ENCODE assay signal across 21 cellular contexts in genomic region chr9:108844391-108844790, GRCh38. TPM values are rescaled to one million over a fixed set of nuclear protein-coding genes. Genes with fewer than 3 reads are reported as not detected.
"Had no signal": no experiment of that assay in that cellular context is flagged by ENCODE, and none has a peak within 500 bp of the region (broad histone marks: within the 10 kb centered on the region; RNA-seq: fewer than 3 reads in every experiment).

No MANE protein-coding gene starts in this region.

- H3K27me3 ChIP-seq: brain microvascular endothelial cell, spleen, tibial artery, uterus had no signal

- ATAC-seq: activated CD8-positive, alpha-beta T cell treated with anti-CD3 and anti-CD28 coated beads for 36 hours; activated T-cell treated with anti-CD3 and anti-CD28 coated beads, Interleukin-2, amount 50 U/mL, for 72 hours; mucosa of descending colon; naive thymus-derived CD8-positive, alpha-beta T cell; right cardiac atrium; stimulated activated memory B cell treated with anti-CD40 and anti-IgM and Interleukin-4, amounts not matched to agents 10 μg/mL and 1 μg/mL and 100 μg/mL, for 72 hours had no signal

- H3K36me3 ChIP-seq: brain microvascular endothelial cell, spleen, tibial artery, uterus had no signal

- H3K9me3 ChIP-seq: mucosa of descending colon, spleen, tibial artery, uterus had no signal

- H3K27ac ChIP-seq: brain microvascular endothelial cell, spleen, tibial artery, uterus had no signal

- DNase-seq: activated CD4-positive, CD25-positive, alpha-beta regulatory T cell treated with anti-CD3 and anti-CD28 coated beads, Interleukin-2, amount 50 U/mL, for 72 hours; activated CD8-positive, alpha-beta memory T cell treated with anti-CD3 and anti-CD28 coated beads, Interleukin-2, amount 50 U/mL, for 4 hours; activated CD8-positive, alpha-beta T cell treated with anti-CD3 and anti-CD28 coated beads for 36 hours; activated gamma-delta T cell treated with Interleukin-2 at 50 U/mL for 16 hours; activated naive CD8-positive, alpha-beta T cell treated with anti-CD3 and anti-CD28 coated beads for 36 hours; activated T-cell treated with anti-CD3 and anti-CD28 coated beads, Interleukin-2, amount 50 U/mL, for 72 hours; brain microvascular endothelial cell; effector memory CD4-positive, alpha-beta T cell; foreskin fibroblast; glutamatergic neuron; immature natural killer cell; mucosa of descending colon; naive thymus-derived CD8-positive, alpha-beta T cell; posterior cingulate gyrus; right cardiac atrium; spleen; stimulated activated CD4-positive, alpha-beta T cell treated with anti-CD3 and anti-CD28 coated beads, Interleukin-1b, Interleukin-23, amount 100 ng/mL, for 48 hours; tibial artery; uterus had no signal

- H3K4me3 ChIP-seq: mucosa of descending colon, spleen, tibial artery, uterus had no signal

- H3K4me1 ChIP-seq: tibial artery, uterus had no signal

RNA-seq across cellular contexts. Expression of gene ACTL7B, which starts 11.4 kb away (rescaled TPM):
- total RNA-seq: activated CD8-positive, alpha-beta T cell treated with anti-CD3 and anti-CD28 coated beads for 36 hours; activated naive CD8-positive, alpha-beta T cell treated with anti-CD3 and anti-CD28 coated beads for 36 hours; epithelial cell of proximal tubule; mucosa of descending colon; right cardiac atrium; spleen; uterus had no signal

RNA-seq across cellular contexts. Expression of gene ACTL7A, which starts 17.7 kb away (rescaled TPM):
- total RNA-seq: activated CD8-positive, alpha-beta T cell treated with anti-CD3 and anti-CD28 coated beads for 36 hours; activated naive CD8-positive, alpha-beta T cell treated with anti-CD3 and anti-CD28 coated beads for 36 hours; activated T-cell treated with anti-CD3 and anti-CD28 coated beads, Interleukin-2, amount 50 U/mL, for 72 hours; epithelial cell of proximal tubule; mucosa of descending colon; naive thymus-derived CD8-positive, alpha-beta T cell; right cardiac atrium; spleen; uterus had no signal
